ENCODE assay signal across 7 cellular contexts in the genomic region with DNA sequence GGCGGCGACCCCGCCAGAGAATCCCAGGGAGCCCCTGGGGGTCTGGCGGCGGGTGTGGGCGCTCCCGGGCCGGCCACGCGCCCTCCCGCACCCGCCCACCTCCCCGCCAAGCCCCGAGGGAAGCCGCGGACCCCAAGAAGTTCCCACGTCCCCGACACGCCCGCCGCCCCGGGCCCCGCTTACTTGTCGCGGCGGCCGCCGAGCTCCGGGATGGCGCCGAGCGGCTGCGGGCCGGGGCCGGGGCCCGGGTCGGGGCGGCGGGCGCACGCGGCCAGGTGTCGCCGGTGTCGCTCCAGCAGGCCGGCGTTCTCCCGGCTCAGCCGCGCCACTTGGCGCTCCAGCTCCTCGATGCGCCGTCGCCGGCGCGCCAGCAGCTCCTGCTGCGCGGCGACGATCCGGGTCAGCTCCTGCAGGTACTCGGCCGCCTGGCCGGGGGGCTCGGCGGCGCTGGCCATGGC.
DNase-seq lines count a peak whose midpoint lies in the region; ATAC-seq and TF ChIP-seq lines count a peak whose summit lies in the region.

No MANE protein-coding gene starts in this region.

- H3K4me1 ChIP-seq in HEK293 (ENCODE audit: control insufficient read depth, insufficient read depth, low read length), result peaks cover 10% of the 10 kb centered on the region
- H3K4me1 ChIP-seq in RWPE2 (ENCODE audit: insufficient read depth, poor library complexity, severe bottlenecking), result no peaks in the 10 kb centered on the region
- peaks cover 0 to 16% of the 10 kb centered on the region in 2 donors for H3K4me1 ChIP-seq in right atrium auricular region
- H3K4me1 ChIP-seq in skeletal muscle tissue (ENCODE audit: control insufficient read depth in 3 of 3, insufficient read depth in 3 of 3, low read length in 3 of 3), result peaks cover 6 to 20% (median 12%) of the 10 kb centered on the region in 3 donors

- TF ChIP-seq CTCF in HEK293 (tag by site-specific recombination; IDR thresholded peaks at IDR 0.05) (no peak), RWPE2 (IDR thresholded peaks at IDR 0.05; ENCODE audit: poor library complexity, severe bottlenecking) (no peak), right atrium auricular region (IDR thresholded peaks at IDR 0.05) (no peak)

- no peaks in the 10 kb centered on the region for H3K36me3 ChIP-seq in HEK293 (ENCODE audit: control insufficient read depth in 2 of 2, insufficient read depth in 1 of 2, low read length in 2 of 2)
- H3K36me3 ChIP-seq in RWPE2 (ENCODE audit: low read depth), result no peaks in the 10 kb centered on the region
- H3K36me3 ChIP-seq in right atrium auricular region, result no peaks in the 10 kb centered on the region
- no peaks in the 10 kb centered on the region for H3K36me3 ChIP-seq in skeletal muscle tissue (ENCODE audit: control insufficient read depth in 3 of 3, insufficient read depth in 3 of 3, low read length in 3 of 3)

- ATAC-seq in RWPE2 (ENCODE audit: low read depth) (no peak), GM18502 (IDR thresholded peaks at IDR 0.05; ENCODE audit: poor library complexity, unreplicated experiment) (no peak)

- H3K4me3 ChIP-seq in HEK293 (ENCODE audit: low read depth, low read length), result peak overlapping the region; percentile 50
- H3K4me3 ChIP-seq in RWPE2 (ENCODE audit: severe bottlenecking), result peak overlapping the region; percentile 26
- peak overlapping the region; percentile 41 to 62 for H3K4me3 ChIP-seq in right atrium auricular region
- H3K4me3 ChIP-seq in skeletal muscle tissue (ENCODE audit: low read length in 3 of 3), result peak overlapping the region in 2 of 3 donors; percentile 49 to 65

- H3K27ac ChIP-seq in HEK293 (ENCODE audit: extremely low read depth, low read depth, low read length) (peak overlapping the region; percentile 33; the same call in 1 of the 2 replicates), RWPE2 (ENCODE audit: poor library complexity, severe bottlenecking) (no peak overlapping the region), right atrium auricular region (peak overlapping the region; percentile 64 to 70), skeletal muscle tissue (ENCODE audit: low read depth, low read length) (no peak overlapping the region)

- DNase-seq in RWPE2 (ENCODE audit: low spot score), result peak; percentile 20
- DNase-seq in right atrium auricular region (ENCODE audit: low spot score), result no peak
- no peak for DNase-seq in DMS114 treated with DMSO at 0.1 percent for 48 hours (lab: John Stamatoyannopoulos, UW; ENCODE audit: unreplicated experiment)
- no peak for DNase-seq in DMS153 (lab: John Stamatoyannopoulos, UW)

- CTCF ChIA-PET in HEK293 (lab: Yijun Ruan, JAX), result interaction anchor here (0.6 to 3.0 kb wide), 8 partner anchors 11 to 191 kb away, joined by 3 to 11 read pairs (median 4); no protein-coding TSS in a partner anchor

- H3K27me3 ChIP-seq in RWPE2 (ENCODE audit: insufficient read depth, poor library complexity, severe bottlenecking), result peaks cover 37% of the 10 kb centered on the region
- H3K27me3 ChIP-seq in right atrium auricular region, result peaks cover 7 to 9% of the 10 kb centered on the region in 2 donors
- H3K27me3 ChIP-seq in skeletal muscle tissue (ENCODE audit: control insufficient read depth in 3 of 3, insufficient read depth in 3 of 3, low read length in 3 of 3), result peaks cover 20 to 26% (median 21%) of the 10 kb centered on the region in 3 donors

- no peaks in the 10 kb centered on the region for H3K9me3 ChIP-seq in HEK293 (ENCODE audit: control insufficient read depth, insufficient read depth, low read depth, low read length)
- H3K9me3 ChIP-seq in RWPE2 (ENCODE audit: severe bottlenecking), result peaks cover 12% of the 10 kb centered on the region
- peaks cover 0 to 16% of the 10 kb centered on the region in 2 donors for H3K9me3 ChIP-seq in right atrium auricular region
- H3K9me3 ChIP-seq in skeletal muscle tissue (ENCODE audit: control insufficient read depth in 3 of 3, low read length in 3 of 3), result peaks cover 0 to 7% (median 3%) of the 10 kb centered on the region in 3 donors

- H3K9ac ChIP-seq in skeletal muscle tissue (ENCODE audit: low read depth in 1 of 3, low read length in 3 of 3), result peak overlapping the region in 2 of 3 donors; percentile 64 to 71

- POLR2A ChIA-PET in HEK293 (lab: Yijun Ruan, JAX), result no interaction called here

TF ChIP-seq in HEK293, 187 proteins besides CTCF, POLR2A, EP300 and RAD21:
- TF ChIP-seq GLIS2 (tag by site-specific recombination; IDR thresholded peaks at IDR 0.05) (peak; percentile 66; the same call in 1 of the 2 replicates), ZFHX2 (tag by site-specific recombination; conservative IDR thresholded peaks at IDR 0.05) (peak; percentile 54; the same call in 1 of the 2 replicates), ZNF292 (tag by site-specific recombination; IDR thresholded peaks at IDR 0.05; ENCODE audit: borderline replicate concordance, low read depth) (no peak), GLIS1 (tag by site-specific recombination; IDR thresholded peaks at IDR 0.05) (peak; percentile 34; the same call in 1 of the 2 replicates)

Comparison
In these comparisons a context has a peak if more than half of its experiments do, and no peak if none do; other contexts are left out.
1. H3K27ac ChIP-seq: peak in HEK293 (single experiment) and right atrium auricular region (2 of 2); none in RWPE2 (single experiment) and skeletal muscle tissue (single experiment).
2. Peak in every context shown above with its lines, with median percentiles within 50 percentile points of each other: H3K4me3 ChIP-seq.